Comparison of ENCODE assay signal across 8 cellular contexts in genomic region chr1:46413596-46413985, GRCh38. TPM values are rescaled to one million over a fixed set of nuclear protein-coding genes. Genes with fewer than 3 reads are reported as not detected.
DNase-seq lines count a peak whose midpoint lies in the region; ATAC-seq and TF ChIP-seq lines count a peak whose summit lies in the region.

No MANE protein-coding gene starts in this region.

- H3K27ac ChIP-seq in Karpas-422 (ENCODE audit: low read length) (no peak overlapping the region), adrenal gland (peak overlapping the region in 2 of 5 donors; percentile 72 to 81), thyroid gland (no peak overlapping the region)

- intact Hi-C loops in adrenal gland (cut with DNase I) (no loop called here), thyroid gland (cut with DNase I) (no loop called here), Right ventricle myocardium inferior (cut with DNase I) (no loop called here)

- H3K9me2 ChIP-seq in Karpas-422 (replicated peaks; ENCODE audit: insufficient read depth, low read length) = no peaks in the 10 kb centered on the region

- no peaks in the 10 kb centered on the region; the same call in 1 of the 2 replicates for H3K27me3 ChIP-seq in Karpas-422 (ENCODE audit: low read length)
- H3K27me3 ChIP-seq in adrenal gland = no peaks in the 10 kb centered on the region
- no peaks in the 10 kb centered on the region for H3K27me3 ChIP-seq in thyroid gland

- no peaks in the 10 kb centered on the region for H4K20me1 ChIP-seq in Karpas-422 (ENCODE audit: insufficient read depth, low read depth, low read length)

- H2AFZ ChIP-seq in Karpas-422 (ENCODE audit: low read length) = no peak overlapping the region

- H3K9me3 ChIP-seq in Karpas-422 (ENCODE audit: low read length) (no peaks in the 10 kb centered on the region), adrenal gland (replicated peaks in 1 of 3) (no peaks in the 10 kb centered on the region), thyroid gland (no peaks in the 10 kb centered on the region)

- H3K36me3 Mint-ChIP-seq in natural killer cell treated with Interleukin-12 subunit alpha and Interleukin-12 subunit beta and Interleukin-15 and Interleukin-18, amount 100 ng/mL, for 72 hours = no peaks in the 10 kb centered on the region

- no peak overlapping the region for H3K27ac Mint-ChIP-seq in natural killer cell treated with Interleukin-12 subunit alpha and Interleukin-12 subunit beta and Interleukin-15 and Interleukin-18, amount 100 ng/mL, for 72 hours

- DNase-seq in activated naive CD4-positive, alpha-beta T cell treated with Interleukin-2 at 50 U/mL for 16 hours = peak; percentile 50
- DNase-seq in activated naive CD4-positive, alpha-beta T cell (lab: John Stamatoyannopoulos, UW) = no peak
- DNase-seq in Karpas-422 = peak; percentile 74
- DNase-seq in adrenal gland = no peak
- no peak for DNase-seq in natural killer cell treated with Interleukin-12 subunit alpha and Interleukin-12 subunit beta and Interleukin-15 and Interleukin-18, amount 100 ng/mL, for 72 hours (ENCODE audit: low spot score)
- DNase-seq in EL = no peak
- no peak for DNase-seq in thyroid gland
- DNase-seq in Right ventricle myocardium inferior (ENCODE audit: missing footprints) = no peak

- H3K4me2 ChIP-seq in Karpas-422 (ENCODE audit: low read depth, low read length, poor library complexity, severe bottlenecking) = no peak overlapping the region

- no peak for TF ChIP-seq POLR2A in adrenal gland (IDR thresholded peaks at IDR 0.05)
- TF ChIP-seq POLR2A in thyroid gland (IDR thresholded peaks at IDR 0.05) = no peak

- WGBS in adrenal gland, 4 donors = 82 to 90% (median 86%) methylated on average over 2 to 7 of the region's 7 CpGs
- WGBS in thyroid gland, 2 donors = 80 to 85% methylated on average over 6 to 7 of the region's 7 CpGs

- no peaks in the 10 kb centered on the region for H3K4me1 Mint-ChIP-seq in natural killer cell treated with Interleukin-12 subunit alpha and Interleukin-12 subunit beta and Interleukin-15 and Interleukin-18, amount 100 ng/mL, for 72 hours (ENCODE audit: low read depth in 2 of 2)

- H3K4me3 Mint-ChIP-seq in natural killer cell treated with Interleukin-12 subunit alpha and Interleukin-12 subunit beta and Interleukin-15 and Interleukin-18, amount 100 ng/mL, for 72 hours = no peak overlapping the region

- ATAC-seq in natural killer cell treated with Interleukin-12 subunit alpha and Interleukin-12 subunit beta and Interleukin-15 and Interleukin-18, amount 100 ng/mL, for 72 hours = peak; percentile 38 to 57
- ATAC-seq in Right ventricle myocardium inferior = no peak

- H3K79me2 ChIP-seq in Karpas-422 (ENCODE audit: low read length) = no peaks in the 10 kb centered on the region

- H3K9ac ChIP-seq in Karpas-422 (ENCODE audit: low read length) = no peak overlapping the region

- H3K36me3 ChIP-seq in Karpas-422 (ENCODE audit: insufficient read depth, low read length) (no peaks in the 10 kb centered on the region), adrenal gland (replicated peaks in 1 of 2) (no peaks in the 10 kb centered on the region), thyroid gland (peaks cover 15 to 34% of the 10 kb centered on the region in 2 donors)

- no peaks in the 10 kb centered on the region for H3K27me3 Mint-ChIP-seq in natural killer cell treated with Interleukin-12 subunit alpha and Interleukin-12 subunit beta and Interleukin-15 and Interleukin-18, amount 100 ng/mL, for 72 hours

- H3K9me3 Mint-ChIP-seq in natural killer cell treated with Interleukin-12 subunit alpha and Interleukin-12 subunit beta and Interleukin-15 and Interleukin-18, amount 100 ng/mL, for 72 hours = no peaks in the 10 kb centered on the region

- no peaks in the 10 kb centered on the region for H3K4me1 ChIP-seq in Karpas-422 (ENCODE audit: low read length)
- H3K4me1 ChIP-seq in adrenal gland (replicated peaks in 1 of 2) = peaks cover 9 to 22% of the 10 kb centered on the region in 2 donors
- H3K4me1 ChIP-seq in thyroid gland = no peaks in the 10 kb centered on the region

- TF ChIP-seq CTCF in adrenal gland (IDR thresholded peaks at IDR 0.05) (peak in 4 of 6 experiments; percentile 9 to 27 (median 13)), thyroid gland (IDR thresholded peaks at IDR 0.05) (no peak)

- H3K4me3 ChIP-seq in Karpas-422 (ENCODE audit: low read length) (no peak overlapping the region), adrenal gland (no peak overlapping the region), thyroid gland (replicated peaks in 1 of 3) (no peak overlapping the region)

RNA-seq across cellular contexts. Expression of gene FAAH, which starts 19.5 kb away (rescaled TPM):
- total RNA-seq in Karpas-422 (2014; rRNA removed; shearing (Covaris generic); ENCODE audit: low replicate concordance) = 1.3 TPM in 1 of 2 replicates, not detected in the other
- total RNA-seq in adrenal gland (10 to 100 TPM; 20.6 to 53.8 (median 38.8) TPM), thyroid gland (100 to 1,000 TPM; 103 to 199 (median 152) TPM), Right ventricle myocardium inferior (5.5 TPM)
- polyA plus RNA-seq in adrenal gland = 100 to 1,000 TPM in 1 of 3 donors, 10 to 100 TPM in 2; 12.0 to 162 (median 89.0) TPM
- total RNA-seq in natural killer cell treated with Interleukin-12 subunit alpha and Interleukin-12 subunit beta and Interleukin-15 and Interleukin-18, amount 100 ng/mL, for 72 hours = 1 to 10 TPM; 4.1 to 6.6 TPM

Comparison
In these comparisons a context has a peak if more than half of its experiments do, and no peak if none do; other contexts are left out.
1. DNase-seq: peak in activated naive CD4-positive, alpha-beta T cell treated with Interleukin-2 at 50 U/mL for 16 hours (single experiment) and Karpas-422 (single experiment); none in activated naive CD4-positive, alpha-beta T cell (0 of 4), adrenal gland (0 of 7), natural killer cell treated with Interleukin-12 subunit alpha and Interleukin-12 subunit beta and Interleukin-15 and Interleukin-18, amount 100 ng/mL, for 72 hours (single experiment), EL (single experiment), thyroid gland (0 of 2) and Right ventricle myocardium inferior (single experiment).
2. CTCF ChIP-seq: peak in adrenal gland (4 of 6); none in thyroid gland (0 of 6).